ENCODE assay signal across 1 cellular context in the genomic region with DNA sequence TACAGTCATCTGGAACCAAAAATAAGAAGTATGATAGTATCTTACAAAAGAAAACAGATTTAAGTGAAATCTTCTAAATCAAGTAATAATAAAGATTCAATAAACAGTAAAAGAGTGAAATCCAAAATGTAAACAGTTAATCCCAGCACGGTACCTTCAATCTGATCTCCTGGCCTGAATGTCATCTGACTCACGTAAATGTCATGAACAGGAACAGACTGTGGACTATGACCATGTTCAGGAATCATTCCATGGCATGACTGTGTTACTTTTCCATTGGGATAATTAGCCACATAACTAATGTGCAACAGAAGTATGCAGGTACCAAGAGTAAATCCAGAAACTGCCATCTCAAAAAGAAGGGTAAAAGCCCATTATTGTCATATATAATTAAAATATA.
TF ChIP-seq lines count a peak whose summit lies in the region.

No MANE protein-coding gene starts in this region.

TF ChIP-seq in HepG2, 621 proteins besides CTCF, POLR2A, EP300 and RAD21 (continues in another document):
- TF ChIP-seq ATF1 (CRISPR knock-in tag; IDR thresholded peaks at IDR 0.05) (no peak), POGZ (CRISPR knock-in tag; IDR thresholded peaks at IDR 0.05) (peak; percentile 71), RARA (CRISPR knock-in tag; IDR thresholded peaks at IDR 0.05) (peak; percentile 23; the same call in 1 of the 2 replicates), KLF9 (CRISPR knock-in tag; IDR thresholded peaks at IDR 0.05; ENCODE audit: low read depth) (no peak), RCOR2 (CRISPR knock-in tag; IDR thresholded peaks at IDR 0.05) (peak; percentile 37; the same call in 1 of the 2 replicates), ZNF160 (CRISPR knock-in tag; IDR thresholded peaks at IDR 0.05) (no peak), ZNF317 (CRISPR knock-in tag; IDR thresholded peaks at IDR 0.05) (peak; percentile 96), ZNF800 (CRISPR knock-in tag; IDR thresholded peaks at IDR 0.05) (no peak), HMG20A (CRISPR knock-in tag; IDR thresholded peaks at IDR 0.05; ENCODE audit: borderline replicate concordance) (peak; percentile 47; the same call in 1 of the 2 replicates), ZKSCAN8 (CRISPR knock-in tag; IDR thresholded peaks at IDR 0.05; ENCODE audit: borderline replicate concordance) (0 out of 2 replicates have a peak, but pooled peaks have one; percentile 23), HDAC1 (CRISPR knock-in tag; IDR thresholded peaks at IDR 0.05) (0 out of 2 replicates have a peak, but pooled peaks have one; percentile 29), HDAC2 (CRISPR knock-in tag; IDR thresholded peaks at IDR 0.05) (no peak), ZNF451 (CRISPR knock-in tag; IDR thresholded peaks at IDR 0.05) (no peak), FOXA3 (CRISPR knock-in tag; IDR thresholded peaks at IDR 0.05) (peak; percentile 28), NRL (CRISPR knock-in tag; IDR thresholded peaks at IDR 0.05; ENCODE audit: borderline replicate concordance) (no peak), PHF20 (CRISPR knock-in tag; IDR thresholded peaks at IDR 0.05) (no peak), SOX13 (IDR thresholded peaks at IDR 0.05) (no peak), SOX13 (CRISPR knock-in tag; conservative IDR thresholded peaks at IDR 0.05 in 1 of 2, IDR thresholded peaks at IDR 0.05 in 1 of 2) (0 out of 4 replicates have a peak, but pooled peaks of 1 of the 2 experiments have one; percentile 20), NFKB2 (CRISPR knock-in tag; IDR thresholded peaks at IDR 0.05; ENCODE audit: borderline replicate concordance) (no peak), CBX2 (IDR thresholded peaks at IDR 0.05; ENCODE audit: low read depth, low read length) (no peak), CBX2 (CRISPR knock-in tag; IDR thresholded peaks at IDR 0.05; ENCODE audit: low read depth) (no peak), MIXL1 (CRISPR knock-in tag; IDR thresholded peaks at IDR 0.05) (peak; percentile 83), ZNF407 (CRISPR knock-in tag; IDR thresholded peaks at IDR 0.05; ENCODE audit: not compliant biosample characterization) (no peak), ZNF792 (CRISPR knock-in tag; IDR thresholded peaks at IDR 0.05) (no peak), NFIB (CRISPR knock-in tag; IDR thresholded peaks at IDR 0.05; ENCODE audit: borderline replicate concordance) (no peak), ZNF558 (CRISPR knock-in tag; IDR thresholded peaks at IDR 0.05; ENCODE audit: borderline replicate concordance) (no peak), ELF3 (CRISPR knock-in tag; IDR thresholded peaks at IDR 0.05) (peak; percentile 48; the same call in 1 of the 2 replicates), NFE2L2 (IDR thresholded peaks at IDR 0.05; ENCODE audit: low read length) (peak; percentile 22; the same call in 1 of the 2 replicates), RARG (CRISPR knock-in tag; IDR thresholded peaks at IDR 0.05; ENCODE audit: low read depth) (no peak), ZBTB25 (CRISPR knock-in tag; IDR thresholded peaks at IDR 0.05) (no peak), HOXA9 (CRISPR knock-in tag; IDR thresholded peaks at IDR 0.05; ENCODE audit: borderline replicate concordance) (no peak), SSRP1 (CRISPR knock-in tag; IDR thresholded peaks at IDR 0.05) (no peak)
- TF ChIP-seq, protein P1, sequence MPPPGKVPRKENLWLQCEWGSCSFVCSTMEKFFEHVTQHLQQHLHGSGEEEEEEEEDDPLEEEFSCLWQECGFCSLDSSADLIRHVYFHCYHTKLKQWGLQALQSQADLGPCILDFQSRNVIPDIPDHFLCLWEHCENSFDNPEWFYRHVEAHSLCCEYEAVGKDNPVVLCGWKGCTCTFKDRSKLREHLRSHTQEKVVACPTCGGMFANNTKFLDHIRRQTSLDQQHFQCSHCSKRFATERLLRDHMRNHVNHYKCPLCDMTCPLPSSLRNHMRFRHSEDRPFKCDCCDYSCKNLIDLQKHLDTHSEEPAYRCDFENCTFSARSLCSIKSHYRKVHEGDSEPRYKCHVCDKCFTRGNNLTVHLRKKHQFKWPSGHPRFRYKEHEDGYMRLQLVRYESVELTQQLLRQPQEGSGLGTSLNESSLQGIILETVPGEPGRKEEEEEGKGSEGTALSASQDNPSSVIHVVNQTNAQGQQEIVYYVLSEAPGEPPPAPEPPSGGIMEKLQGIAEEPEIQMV (CRISPR knock-in tag; IDR thresholded peaks at IDR 0.05; ENCODE audit: low read depth), result no peak
- TF ChIP-seq, protein P2, sequence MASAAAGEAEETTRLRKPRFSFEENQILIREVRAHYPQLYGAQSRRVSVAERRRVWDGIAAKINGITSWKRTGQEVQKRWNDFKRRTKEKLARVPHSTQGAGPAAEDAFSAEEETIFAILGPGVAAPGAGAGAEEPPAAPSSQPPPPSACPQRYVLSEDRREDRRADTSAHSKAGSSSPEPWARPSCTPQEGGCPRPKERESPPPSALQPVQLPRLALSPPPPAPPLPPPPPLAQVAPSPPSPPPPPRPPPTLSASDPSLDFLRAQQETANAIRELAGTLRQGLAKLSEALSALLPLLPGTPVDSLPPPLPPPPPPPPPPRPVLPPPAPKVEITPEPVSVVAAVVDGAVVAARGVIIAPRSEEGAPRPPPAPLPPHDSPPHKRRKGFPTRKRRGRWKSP (CRISPR knock-in tag; IDR thresholded peaks at IDR 0.05), result no peak
- TF ChIP-seq, protein P3, sequence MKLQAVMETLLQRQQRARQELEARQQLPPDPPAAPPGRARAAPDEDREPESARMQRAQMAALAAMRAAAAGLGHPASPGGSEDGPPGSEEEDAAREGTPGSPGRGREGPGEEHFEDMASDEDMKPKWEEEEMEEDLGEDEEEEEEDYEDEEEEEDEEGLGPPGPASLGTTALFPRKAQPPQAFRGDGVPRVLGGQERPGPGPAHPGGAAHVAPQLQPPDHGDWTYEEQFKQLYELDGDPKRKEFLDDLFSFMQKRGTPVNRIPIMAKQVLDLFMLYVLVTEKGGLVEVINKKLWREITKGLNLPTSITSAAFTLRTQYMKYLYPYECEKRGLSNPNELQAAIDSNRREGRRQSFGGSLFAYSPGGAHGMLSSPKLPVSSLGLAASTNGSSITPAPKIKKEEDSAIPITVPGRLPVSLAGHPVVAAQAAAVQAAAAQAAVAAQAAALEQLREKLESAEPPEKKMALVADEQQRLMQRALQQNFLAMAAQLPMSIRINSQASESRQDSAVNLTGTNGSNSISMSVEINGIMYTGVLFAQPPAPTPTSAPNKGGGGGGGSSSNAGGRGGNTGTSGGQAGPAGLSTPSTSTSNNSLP (IDR thresholded peaks at IDR 0.05; ENCODE audit: low read depth, low read length), result peak; percentile 73; the same call in 1 of the 2 replicates
- TF ChIP-seq, protein P4, sequence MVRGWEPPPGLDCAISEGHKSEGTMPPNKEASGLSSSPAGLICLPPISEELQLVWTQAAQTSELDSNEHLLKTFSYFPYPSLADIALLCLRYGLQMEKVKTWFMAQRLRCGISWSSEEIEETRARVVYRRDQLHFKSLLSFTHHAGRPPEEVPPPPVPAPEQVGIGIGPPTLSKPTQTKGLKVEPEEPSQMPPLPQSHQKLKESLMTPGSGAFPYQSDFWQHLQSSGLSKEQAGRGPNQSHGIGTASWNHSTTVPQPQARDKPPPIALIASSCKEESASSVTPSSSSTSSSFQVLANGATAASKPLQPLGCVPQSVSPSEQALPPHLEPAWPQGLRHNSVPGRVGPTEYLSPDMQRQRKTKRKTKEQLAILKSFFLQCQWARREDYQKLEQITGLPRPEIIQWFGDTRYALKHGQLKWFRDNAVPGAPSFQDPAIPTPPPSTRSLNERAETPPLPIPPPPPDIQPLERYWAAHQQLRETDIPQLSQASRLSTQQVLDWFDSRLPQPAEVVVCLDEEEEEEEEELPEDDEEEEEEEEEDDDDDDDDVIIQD (CRISPR knock-in tag; IDR thresholded peaks at IDR 0.05; ENCODE audit: low read depth), result peak; percentile 97; the same call in 1 of the 2 replicates
- TF ChIP-seq, protein P5, sequence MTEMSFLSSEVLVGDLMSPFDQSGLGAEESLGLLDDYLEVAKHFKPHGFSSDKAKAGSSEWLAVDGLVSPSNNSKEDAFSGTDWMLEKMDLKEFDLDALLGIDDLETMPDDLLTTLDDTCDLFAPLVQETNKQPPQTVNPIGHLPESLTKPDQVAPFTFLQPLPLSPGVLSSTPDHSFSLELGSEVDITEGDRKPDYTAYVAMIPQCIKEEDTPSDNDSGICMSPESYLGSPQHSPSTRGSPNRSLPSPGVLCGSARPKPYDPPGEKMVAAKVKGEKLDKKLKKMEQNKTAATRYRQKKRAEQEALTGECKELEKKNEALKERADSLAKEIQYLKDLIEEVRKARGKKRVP (CRISPR knock-in tag; IDR thresholded peaks at IDR 0.05), result no peak
- TF ChIP-seq, protein P6, sequence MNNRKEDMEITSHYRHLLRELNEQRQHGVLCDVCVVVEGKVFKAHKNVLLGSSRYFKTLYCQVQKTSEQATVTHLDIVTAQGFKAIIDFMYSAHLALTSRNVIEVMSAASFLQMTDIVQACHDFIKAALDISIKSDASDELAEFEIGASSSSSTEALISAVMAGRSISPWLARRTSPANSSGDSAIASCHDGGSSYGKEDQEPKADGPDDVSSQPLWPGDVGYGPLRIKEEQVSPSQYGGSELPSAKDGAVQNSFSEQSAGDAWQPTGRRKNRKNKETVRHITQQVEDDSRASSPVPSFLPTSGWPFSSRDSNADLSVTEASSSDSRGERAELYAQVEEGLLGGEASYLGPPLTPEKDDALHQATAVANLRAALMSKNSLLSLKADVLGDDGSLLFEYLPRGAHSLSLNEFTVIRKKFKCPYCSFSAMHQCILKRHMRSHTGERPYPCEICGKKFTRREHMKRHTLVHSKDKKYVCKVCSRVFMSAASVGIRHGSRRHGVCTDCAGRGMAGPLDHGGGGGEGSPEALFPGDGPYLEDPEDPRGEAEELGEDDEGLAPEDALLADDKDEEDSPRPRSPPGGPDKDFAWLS (CRISPR knock-in tag; IDR thresholded peaks at IDR 0.05; ENCODE audit: borderline replicate concordance), result no peak
